Comparison of ENCODE assay signal across 1 cellular context in genomic region chr6:106512048-106512957, GRCh38.
TF ChIP-seq lines count a peak whose summit lies in the region.

No MANE protein-coding gene starts in this region.

TF ChIP-seq in HepG2, 621 proteins besides CTCF, POLR2A, EP300 and RAD21 (continued from another document and continues in another):
- TF ChIP-seq GMEB2 (CRISPR knock-in tag; IDR thresholded peaks at IDR 0.05; ENCODE audit: low read depth) (no peak), TSC22D2 (CRISPR knock-in tag; IDR thresholded peaks at IDR 0.05; ENCODE audit: borderline replicate concordance) (no peak), ZHX2 (IDR thresholded peaks at IDR 0.05; ENCODE audit: low read depth) (no peak), ZHX2 (CRISPR knock-in tag; IDR thresholded peaks at IDR 0.05; ENCODE audit: borderline replicate concordance) (no peak), ZNF569 (CRISPR knock-in tag; IDR thresholded peaks at IDR 0.05; ENCODE audit: borderline replicate concordance) (no peak), TCF7 (IDR thresholded peaks at IDR 0.05; ENCODE audit: low read depth) (no peak), ZSCAN21 (CRISPR knock-in tag; IDR thresholded peaks at IDR 0.05; ENCODE audit: borderline replicate concordance) (peak; percentile 74; the same call in 1 of the 2 replicates), ZNF646 (CRISPR knock-in tag; IDR thresholded peaks at IDR 0.05) (no peak), TIGD3 (CRISPR knock-in tag; IDR thresholded peaks at IDR 0.05; ENCODE audit: borderline replicate concordance) (peak; percentile 87; the same call in 1 of the 2 replicates), FIP1L1 (IDR thresholded peaks at IDR 0.05; ENCODE audit: borderline replicate concordance, insufficient read depth, low read depth, low read length) (no peak), TRIM22 (IDR thresholded peaks at IDR 0.05) (no peak), NFKBIZ (CRISPR knock-in tag; IDR thresholded peaks at IDR 0.05) (no peak), ZBTB4 (CRISPR knock-in tag; IDR thresholded peaks at IDR 0.05; ENCODE audit: borderline replicate concordance) (peak; percentile 73; the same call in 1 of the 2 replicates), ZNF326 (CRISPR knock-in tag; IDR thresholded peaks at IDR 0.05; ENCODE audit: borderline replicate concordance) (no peak), ZNF549 (CRISPR knock-in tag; IDR thresholded peaks at IDR 0.05) (no peak), PAF1 (CRISPR knock-in tag; IDR thresholded peaks at IDR 0.05) (no peak), ZNF775 (CRISPR knock-in tag; IDR thresholded peaks at IDR 0.05; ENCODE audit: borderline replicate concordance) (0 out of 2 replicates have a peak, but pooled peaks have one; percentile 68), ZNF264 (CRISPR knock-in tag; IDR thresholded peaks at IDR 0.05) (no peak), ZNF33B (CRISPR knock-in tag; IDR thresholded peaks at IDR 0.05) (no peak), MAFK (conservative IDR thresholded peaks at IDR 0.05 in 1 of 2, IDR thresholded peaks at IDR 0.05 in 1 of 2; ENCODE audit: low read length in 2 of 2) (no peak), SNAI1 (CRISPR knock-in tag; IDR thresholded peaks at IDR 0.05; ENCODE audit: borderline replicate concordance) (peak; percentile 74; the same call in 1 of the 2 replicates), ZBTB1 (CRISPR knock-in tag; IDR thresholded peaks at IDR 0.05; ENCODE audit: borderline replicate concordance) (no peak), MLX (CRISPR knock-in tag; IDR thresholded peaks at IDR 0.05) (no peak), YY1 (IDR thresholded peaks at IDR 0.05; ENCODE audit: insufficient read depth, insufficient replicate concordance, low read depth, low read length) (peak; percentile 12), YEATS4 (CRISPR knock-in tag; IDR thresholded peaks at IDR 0.05; ENCODE audit: borderline replicate concordance) (no peak), SALL1 (CRISPR knock-in tag; IDR thresholded peaks at IDR 0.05) (no peak; the same call in none of the 2 replicates), MEIS1 (CRISPR knock-in tag; IDR thresholded peaks at IDR 0.05; ENCODE audit: borderline replicate concordance) (no peak), HOMEZ (CRISPR knock-in tag; IDR thresholded peaks at IDR 0.05; ENCODE audit: low read depth) (no peak)
